ENCODE assay signal across 13 cellular contexts in genomic region chr6:26400626-26401025, GRCh38. TPM values are rescaled to one million over a fixed set of nuclear protein-coding genes. Genes with fewer than 3 reads are reported as not detected.
DNase-seq lines count a peak whose midpoint lies in the region; ATAC-seq and TF ChIP-seq lines count a peak whose summit lies in the region.
"Had no signal": no experiment of that assay in that cellular context is flagged by ENCODE, and none has a peak within 500 bp of the region (broad histone marks: within the 10 kb centered on the region; RNA-seq: fewer than 3 reads in every experiment).

No MANE protein-coding gene starts in this region.

- H3K4me1 ChIP-seq in heart right ventricle (peaks cover 0 to 40% (median 18%) of the 10 kb centered on the region in 9 donors), PC-9 (replicated peaks; ENCODE audit: insufficient read depth) (peaks cover 14% of the 10 kb centered on the region)

- TF ChIP-seq POLR2A in NB4 (IDR thresholded peaks at IDR 0.05; ENCODE audit: extremely low read depth, insufficient read length) = no peak
- TF ChIP-seq POLR2A in erythroblast (IDR thresholded peaks at IDR 0.05; ENCODE audit: low read length) = no peak

- H3K27ac Mint-ChIP-seq in activated T-cell treated with anti-CD3 and anti-CD28 coated beads, Interleukin-2, amount 50 U/mL, for 72 hours = peak overlapping the region; percentile 100
- peak overlapping the region; percentile 97 for H3K27ac Mint-ChIP-seq in activated naive CD8-positive, alpha-beta T cell treated with anti-CD3 and anti-CD28 coated beads, Interleukin-2, amount 50 U/mL, for 24 hours
- H3K27ac Mint-ChIP-seq in stimulated activated memory B cell treated with anti-CD40 and anti-IgM and Interleukin-4, amounts not matched to agents 10 μg/mL and 1 μg/mL and 100 μg/mL, for 72 hours = peak overlapping the region; percentile 95

- POLR2A ChIA-PET in PC-9 (lab: Charles Lee; ENCODE audit: unreplicated experiment) = no interaction called here

- peaks cover 5% of the 10 kb centered on the region; the same call in 1 of the 2 replicates for H3F3A ChIP-seq in PC-9 (ENCODE audit: insufficient read depth, low read depth)

- no peak for DNase-seq in activated T-cell treated with anti-CD3 and anti-CD28 coated beads, Interleukin-2, amount 50 U/mL, for 72 hours
- no peak for DNase-seq in activated T-cell treated with anti-CD3 and anti-CD28 coated beads, Interleukin-2, amount 50 U/mL, for 4 hours
- DNase-seq in NB4 (ENCODE audit: low read depth) = peak; percentile 90
- no peak for DNase-seq in activated naive CD8-positive, alpha-beta T cell treated with anti-CD3 and anti-CD28 coated beads, Interleukin-2, amount 50 U/mL, for 24 hours
- no peak for DNase-seq in erythroblast (lab: John Stamatoyannopoulos, UW)
- no peak for DNase-seq in heart right ventricle
- DNase-seq in PC-9 = no peak
- DNase-seq: activated T-cell treated with anti-CD3 and anti-CD28 coated beads, Interleukin-2, amount 50 U/mL, for 48 hours; cerebellar nuclear complex; NCI-H2029; small intestine; T1000 had no signal

- no TSS peak for BruUV-seq in PC-9 (replicated peaks; lab: Mats Ljungman, UMichigan)

- peaks cover 0 to 11% (median 0%) of the 10 kb centered on the region in 9 donors for H3K36me3 ChIP-seq in heart right ventricle
- H3K36me3 ChIP-seq in PC-9 (ENCODE audit: low read depth) = no peaks in the 10 kb centered on the region

- H3K9me2 ChIP-seq in PC-9 (ENCODE audit: insufficient read depth) = no peaks in the 10 kb centered on the region

- no peaks in the 10 kb centered on the region for H3K9me3 Mint-ChIP-seq in activated T-cell treated with anti-CD3 and anti-CD28 coated beads, Interleukin-2, amount 50 U/mL, for 72 hours
- no peaks in the 10 kb centered on the region for H3K9me3 Mint-ChIP-seq in activated T-cell treated with anti-CD3 and anti-CD28 coated beads, Interleukin-2, amount 50 U/mL, for 4 hours
- no peaks in the 10 kb centered on the region for H3K9me3 Mint-ChIP-seq in activated naive CD8-positive, alpha-beta T cell treated with anti-CD3 and anti-CD28 coated beads, Interleukin-2, amount 50 U/mL, for 24 hours
- H3K9me3 Mint-ChIP-seq in stimulated activated memory B cell treated with anti-CD40 and anti-IgM and Interleukin-4, amounts not matched to agents 10 μg/mL and 1 μg/mL and 100 μg/mL, for 72 hours = no peaks in the 10 kb centered on the region

- H3K4me3 ChIP-seq in NB4 (ENCODE audit: low read depth, low read length) = no peak overlapping the region
- H3K4me3 ChIP-seq in heart right ventricle = no peak overlapping the region
- H3K4me3 ChIP-seq in PC-9 = no peak overlapping the region

- CTCF ChIA-PET in PC-9 (lab: Charles Lee) = no interaction called here

- WGBS in heart right ventricle, 2 donors = 67 to 76% methylated on average over 2 of the region's 2 CpGs

- H3K79me2 ChIP-seq in PC-9 (ENCODE audit: low read depth) = no peaks in the 10 kb centered on the region

- TF ChIP-seq CTCF in NB4 (IDR thresholded peaks at IDR 0.05; ENCODE audit: low read depth, low read length) (no peak), heart right ventricle (IDR thresholded peaks at IDR 0.05) (no peak), PC-9 (conservative IDR thresholded peaks at IDR 0.05) (no peak)

- H3K9me3 ChIP-seq in heart right ventricle (no peaks in the 10 kb centered on the region), PC-9 (ENCODE audit: insufficient read depth, low read depth) (no peaks in the 10 kb centered on the region)

- no peak for ATAC-seq in activated T-cell treated with anti-CD3 and anti-CD28 coated beads, Interleukin-2, amount 50 U/mL, for 72 hours (replicated peaks in 1 of 2)
- ATAC-seq in activated T-cell treated with anti-CD3 and anti-CD28 coated beads, Interleukin-2, amount 50 U/mL, for 4 hours = no peak
- ATAC-seq in activated naive CD8-positive, alpha-beta T cell treated with anti-CD3 and anti-CD28 coated beads, Interleukin-2, amount 50 U/mL, for 24 hours = no peak
- peak; percentile 40 for ATAC-seq in stimulated activated memory B cell treated with anti-CD40 and anti-IgM and Interleukin-4, amounts not matched to agents 10 μg/mL and 1 μg/mL and 100 μg/mL, for 72 hours
- ATAC-seq in heart right ventricle = no peak

- peak overlapping the region; percentile 90 to 97 for H3K4me3 Mint-ChIP-seq in activated T-cell treated with anti-CD3 and anti-CD28 coated beads, Interleukin-2, amount 50 U/mL, for 72 hours
- H3K4me3 Mint-ChIP-seq in activated T-cell treated with anti-CD3 and anti-CD28 coated beads, Interleukin-2, amount 50 U/mL, for 4 hours = no peak overlapping the region
- H3K4me3 Mint-ChIP-seq in activated naive CD8-positive, alpha-beta T cell treated with anti-CD3 and anti-CD28 coated beads, Interleukin-2, amount 50 U/mL, for 24 hours = no peak overlapping the region
- no peak overlapping the region for H3K4me3 Mint-ChIP-seq in stimulated activated memory B cell treated with anti-CD40 and anti-IgM and Interleukin-4, amounts not matched to agents 10 μg/mL and 1 μg/mL and 100 μg/mL, for 72 hours

- H4K20me1 ChIP-seq in PC-9 (ENCODE audit: insufficient read depth) = no peaks in the 10 kb centered on the region

- H3K27me3 ChIP-seq in heart right ventricle (no peaks in the 10 kb centered on the region), PC-9 (ENCODE audit: insufficient read depth, low read depth) (no peaks in the 10 kb centered on the region)

- peaks cover 8 to 14% of the 10 kb centered on the region in 2 donors for H3K36me3 Mint-ChIP-seq in activated T-cell treated with anti-CD3 and anti-CD28 coated beads, Interleukin-2, amount 50 U/mL, for 72 hours (ENCODE audit: insufficient read depth in 2 of 2)
- H3K36me3 Mint-ChIP-seq in activated T-cell treated with anti-CD3 and anti-CD28 coated beads, Interleukin-2, amount 50 U/mL, for 4 hours (ENCODE audit: insufficient read depth) = peaks cover 8% of the 10 kb centered on the region
- H3K36me3 Mint-ChIP-seq in activated naive CD8-positive, alpha-beta T cell treated with anti-CD3 and anti-CD28 coated beads, Interleukin-2, amount 50 U/mL, for 24 hours (ENCODE audit: low read depth) = peaks cover 7% of the 10 kb centered on the region
- peaks cover 9% of the 10 kb centered on the region for H3K36me3 Mint-ChIP-seq in stimulated activated memory B cell treated with anti-CD40 and anti-IgM and Interleukin-4, amounts not matched to agents 10 μg/mL and 1 μg/mL and 100 μg/mL, for 72 hours

- H3K27me3 Mint-ChIP-seq in activated T-cell treated with anti-CD3 and anti-CD28 coated beads, Interleukin-2, amount 50 U/mL, for 72 hours (ENCODE audit: low read depth) = no peaks in the 10 kb centered on the region
- H3K27me3 Mint-ChIP-seq in activated T-cell treated with anti-CD3 and anti-CD28 coated beads, Interleukin-2, amount 50 U/mL, for 4 hours (ENCODE audit: low read depth) = no peaks in the 10 kb centered on the region
- no peaks in the 10 kb centered on the region for H3K27me3 Mint-ChIP-seq in activated naive CD8-positive, alpha-beta T cell treated with anti-CD3 and anti-CD28 coated beads, Interleukin-2, amount 50 U/mL, for 24 hours
- no peaks in the 10 kb centered on the region for H3K27me3 Mint-ChIP-seq in stimulated activated memory B cell treated with anti-CD40 and anti-IgM and Interleukin-4, amounts not matched to agents 10 μg/mL and 1 μg/mL and 100 μg/mL, for 72 hours

- H3K27ac ChIP-seq in heart right ventricle (no peak overlapping the region), PC-9 (no peak overlapping the region)

- peaks cover 38% of the 10 kb centered on the region for H3K4me1 Mint-ChIP-seq in activated T-cell treated with anti-CD3 and anti-CD28 coated beads, Interleukin-2, amount 50 U/mL, for 72 hours (ENCODE audit: low read depth)
- peaks cover 51% of the 10 kb centered on the region for H3K4me1 Mint-ChIP-seq in activated T-cell treated with anti-CD3 and anti-CD28 coated beads, Interleukin-2, amount 50 U/mL, for 4 hours (ENCODE audit: low read depth)
- peaks cover 39% of the 10 kb centered on the region for H3K4me1 Mint-ChIP-seq in activated naive CD8-positive, alpha-beta T cell treated with anti-CD3 and anti-CD28 coated beads, Interleukin-2, amount 50 U/mL, for 24 hours
- H3K4me1 Mint-ChIP-seq in stimulated activated memory B cell treated with anti-CD40 and anti-IgM and Interleukin-4, amounts not matched to agents 10 μg/mL and 1 μg/mL and 100 μg/mL, for 72 hours = peaks cover 39% of the 10 kb centered on the region

- H3K4me2 ChIP-seq in PC-9 = no peak overlapping the region

- intact Hi-C loops in heart right ventricle (cut with DNase I) = loop anchor here in 1 of 10 donors (5.0 kb wide), 1 partner anchor 72 kb away; no protein-coding TSS in a partner anchor
- intact Hi-C loops in PC-9 (cut with micrococcal nuclease; ENCODE audit: unreplicated experiment) = loop anchor here (5.0 kb wide), 1 partner anchor 37 kb away; no protein-coding TSS in a partner anchor

- no peak overlapping the region for H2AFZ ChIP-seq in PC-9

RNA-seq across cellular contexts. Expression of gene BTN3A1, which starts 1.4 kb away (rescaled TPM):
- 10 to 100 TPM; 57.3 to 62.8 TPM for total RNA-seq in activated T-cell treated with anti-CD3 and anti-CD28 coated beads, Interleukin-2, amount 50 U/mL, for 72 hours
- total RNA-seq in activated T-cell treated with anti-CD3 and anti-CD28 coated beads, Interleukin-2, amount 50 U/mL, for 4 hours = 10 to 100 TPM in 2 of 3 donors, 1 to 10 TPM in 1; 9.1 to 11.9 (median 10.8) TPM
- total RNA-seq in heart right ventricle (10 to 100 TPM in 3 of 10 donors, 1 to 10 TPM in 7; 3.9 to 44.3 (median 8.6) TPM), PC-9 (2021) (28.3 and 30.4 TPM in 2 replicates)
- polyA plus RNA-seq in heart right ventricle = 10 to 100 TPM in 1 of 2 donors, 1 to 10 TPM in 1; 3.9 to 11.0 TPM

RNA-seq across cellular contexts. Expression of gene BTN2A2, which starts 17.7 kb away (rescaled TPM):
- total RNA-seq in activated T-cell treated with anti-CD3 and anti-CD28 coated beads, Interleukin-2, amount 50 U/mL, for 72 hours = 10 to 100 TPM; 25.7 to 33.5 TPM
- total RNA-seq in activated T-cell treated with anti-CD3 and anti-CD28 coated beads, Interleukin-2, amount 50 U/mL, for 4 hours = 10 to 100 TPM in 1 of 3 donors, 1 to 10 TPM in 2; 9.0 to 10.3 (median 9.0) TPM
- total RNA-seq in heart right ventricle (10 to 100 TPM in 1 of 10 donors, 1 to 10 TPM in 9; 1.7 to 12.5 (median 3.8) TPM), PC-9 (2021) (20.7 and 23.4 TPM in 2 replicates)
- polyA plus RNA-seq in heart right ventricle = 1 to 10 TPM; 3.0 to 3.9 TPM

RNA-seq across cellular contexts. Expression of gene BTN3A2, which starts 35.6 kb away (rescaled TPM):
- 10 to 100 TPM; 51.9 to 72.0 TPM for total RNA-seq in activated T-cell treated with anti-CD3 and anti-CD28 coated beads, Interleukin-2, amount 50 U/mL, for 72 hours
- total RNA-seq in activated T-cell treated with anti-CD3 and anti-CD28 coated beads, Interleukin-2, amount 50 U/mL, for 4 hours = 10 to 100 TPM; 24.9 to 41.2 (median 31.0) TPM
- total RNA-seq in heart right ventricle = 10 to 100 TPM in 4 of 10 donors, 1 to 10 TPM in 6; 4.2 to 68.1 (median 9.2) TPM
- 10 to 100 TPM; 10.5 to 11.1 TPM for polyA plus RNA-seq in heart right ventricle
- total RNA-seq in PC-9 (2021) = 28.7 and 32.9 TPM in 2 replicates

RNA-seq across cellular contexts. Expression of gene BTN3A3, which starts 39.7 kb away (rescaled TPM):
- total RNA-seq in activated T-cell treated with anti-CD3 and anti-CD28 coated beads, Interleukin-2, amount 50 U/mL, for 72 hours = 10 to 100 TPM; 35.9 to 38.3 TPM
- 10 to 100 TPM; 11.5 to 13.9 (median 11.8) TPM for total RNA-seq in activated T-cell treated with anti-CD3 and anti-CD28 coated beads, Interleukin-2, amount 50 U/mL, for 4 hours
- 10 to 100 TPM in 3 of 10 donors, 1 to 10 TPM in 7; 4.4 to 28.2 (median 8.4) TPM for total RNA-seq in heart right ventricle
- polyA plus RNA-seq in heart right ventricle = 10 to 100 TPM in 1 of 2 donors, 1 to 10 TPM in 1; 8.2 to 10.6 TPM
- total RNA-seq in PC-9 (2021) = 26.2 and 29.8 TPM in 2 replicates

RNA-seq across cellular contexts. Expression of gene BTN2A1, which starts 57.1 kb away (rescaled TPM):
- total RNA-seq in activated T-cell treated with anti-CD3 and anti-CD28 coated beads, Interleukin-2, amount 50 U/mL, for 72 hours = 10 to 100 TPM; 24.3 to 25.7 TPM
- total RNA-seq in activated T-cell treated with anti-CD3 and anti-CD28 coated beads, Interleukin-2, amount 50 U/mL, for 4 hours = 10 to 100 TPM; 12.1 to 15.9 (median 12.5) TPM
- 10 to 100 TPM; 12.7 to 19.9 (median 15.5) TPM for total RNA-seq in heart right ventricle
- 10 to 100 TPM in 1 of 2 donors, 1 to 10 TPM in 1; 9.7 to 15.9 TPM for polyA plus RNA-seq in heart right ventricle
- 19.5 and 23.4 TPM in 2 replicates for total RNA-seq in PC-9 (2021)

Comparison
In these comparisons a context has a peak if more than half of its experiments do, and no peak if none do; other contexts are left out.
1. H3K4me3 Mint-ChIP-seq: peak in activated T-cell treated with anti-CD3 and anti-CD28 coated beads, Interleukin-2, amount 50 U/mL, for 72 hours (2 of 2); none in activated T-cell treated with anti-CD3 and anti-CD28 coated beads, Interleukin-2, amount 50 U/mL, for 4 hours (single experiment), activated naive CD8-positive, alpha-beta T cell treated with anti-CD3 and anti-CD28 coated beads, Interleukin-2, amount 50 U/mL, for 24 hours (single experiment) and stimulated activated memory B cell treated with anti-CD40 and anti-IgM and Interleukin-4, amounts not matched to agents 10 μg/mL and 1 μg/mL and 100 μg/mL, for 72 hours (single experiment).
2. Peak in every context shown above with its lines, with median percentiles within 50 percentile points of each other: H3K27ac Mint-ChIP-seq.